1 cellular context compared by ENCODE assay signal in the genomic region with DNA sequence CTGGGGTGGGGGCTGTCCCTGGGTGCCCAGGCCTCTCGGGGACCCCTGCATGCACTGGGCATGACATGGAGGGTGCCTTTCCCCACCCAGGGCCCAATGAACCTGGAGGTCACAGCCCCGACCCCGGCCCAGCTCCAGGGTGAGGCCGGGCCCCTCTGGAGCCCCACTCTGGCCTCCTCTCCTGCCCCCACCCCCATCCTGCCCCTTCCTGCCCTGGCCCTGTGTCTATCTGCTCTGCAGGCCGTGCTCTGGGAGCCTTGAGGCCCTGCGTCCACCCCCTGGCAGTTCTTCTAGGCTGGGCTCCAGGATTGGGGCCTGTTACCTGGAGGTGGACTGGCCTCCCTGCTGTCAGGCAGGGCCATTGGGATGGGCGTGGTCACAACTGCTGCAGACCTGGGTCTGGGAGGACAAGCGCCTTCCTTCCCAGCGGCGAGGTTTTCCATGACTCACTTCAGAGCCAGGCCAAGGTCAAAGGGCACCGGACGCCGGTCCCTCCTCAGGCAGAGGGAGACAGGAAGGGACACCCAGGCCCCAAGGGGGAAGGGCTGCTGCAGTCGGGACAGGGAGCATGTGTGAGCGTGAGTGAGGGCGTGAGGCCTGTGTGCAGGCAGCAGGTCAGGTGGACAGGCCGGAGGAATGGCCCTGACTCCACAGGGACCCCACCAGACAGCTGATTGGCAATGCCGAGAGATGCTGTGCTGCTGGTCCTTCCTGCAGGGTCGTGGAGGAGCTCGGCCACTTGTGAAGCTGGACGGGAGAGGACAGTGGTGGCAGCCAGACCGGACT.
TF ChIP-seq lines count a peak whose summit lies in the region.

No MANE protein-coding gene starts in this region.

TF ChIP-seq in GM23338, 12 proteins besides CTCF, POLR2A, EP300 and RAD21:
- TF ChIP-seq, protein P1, sequence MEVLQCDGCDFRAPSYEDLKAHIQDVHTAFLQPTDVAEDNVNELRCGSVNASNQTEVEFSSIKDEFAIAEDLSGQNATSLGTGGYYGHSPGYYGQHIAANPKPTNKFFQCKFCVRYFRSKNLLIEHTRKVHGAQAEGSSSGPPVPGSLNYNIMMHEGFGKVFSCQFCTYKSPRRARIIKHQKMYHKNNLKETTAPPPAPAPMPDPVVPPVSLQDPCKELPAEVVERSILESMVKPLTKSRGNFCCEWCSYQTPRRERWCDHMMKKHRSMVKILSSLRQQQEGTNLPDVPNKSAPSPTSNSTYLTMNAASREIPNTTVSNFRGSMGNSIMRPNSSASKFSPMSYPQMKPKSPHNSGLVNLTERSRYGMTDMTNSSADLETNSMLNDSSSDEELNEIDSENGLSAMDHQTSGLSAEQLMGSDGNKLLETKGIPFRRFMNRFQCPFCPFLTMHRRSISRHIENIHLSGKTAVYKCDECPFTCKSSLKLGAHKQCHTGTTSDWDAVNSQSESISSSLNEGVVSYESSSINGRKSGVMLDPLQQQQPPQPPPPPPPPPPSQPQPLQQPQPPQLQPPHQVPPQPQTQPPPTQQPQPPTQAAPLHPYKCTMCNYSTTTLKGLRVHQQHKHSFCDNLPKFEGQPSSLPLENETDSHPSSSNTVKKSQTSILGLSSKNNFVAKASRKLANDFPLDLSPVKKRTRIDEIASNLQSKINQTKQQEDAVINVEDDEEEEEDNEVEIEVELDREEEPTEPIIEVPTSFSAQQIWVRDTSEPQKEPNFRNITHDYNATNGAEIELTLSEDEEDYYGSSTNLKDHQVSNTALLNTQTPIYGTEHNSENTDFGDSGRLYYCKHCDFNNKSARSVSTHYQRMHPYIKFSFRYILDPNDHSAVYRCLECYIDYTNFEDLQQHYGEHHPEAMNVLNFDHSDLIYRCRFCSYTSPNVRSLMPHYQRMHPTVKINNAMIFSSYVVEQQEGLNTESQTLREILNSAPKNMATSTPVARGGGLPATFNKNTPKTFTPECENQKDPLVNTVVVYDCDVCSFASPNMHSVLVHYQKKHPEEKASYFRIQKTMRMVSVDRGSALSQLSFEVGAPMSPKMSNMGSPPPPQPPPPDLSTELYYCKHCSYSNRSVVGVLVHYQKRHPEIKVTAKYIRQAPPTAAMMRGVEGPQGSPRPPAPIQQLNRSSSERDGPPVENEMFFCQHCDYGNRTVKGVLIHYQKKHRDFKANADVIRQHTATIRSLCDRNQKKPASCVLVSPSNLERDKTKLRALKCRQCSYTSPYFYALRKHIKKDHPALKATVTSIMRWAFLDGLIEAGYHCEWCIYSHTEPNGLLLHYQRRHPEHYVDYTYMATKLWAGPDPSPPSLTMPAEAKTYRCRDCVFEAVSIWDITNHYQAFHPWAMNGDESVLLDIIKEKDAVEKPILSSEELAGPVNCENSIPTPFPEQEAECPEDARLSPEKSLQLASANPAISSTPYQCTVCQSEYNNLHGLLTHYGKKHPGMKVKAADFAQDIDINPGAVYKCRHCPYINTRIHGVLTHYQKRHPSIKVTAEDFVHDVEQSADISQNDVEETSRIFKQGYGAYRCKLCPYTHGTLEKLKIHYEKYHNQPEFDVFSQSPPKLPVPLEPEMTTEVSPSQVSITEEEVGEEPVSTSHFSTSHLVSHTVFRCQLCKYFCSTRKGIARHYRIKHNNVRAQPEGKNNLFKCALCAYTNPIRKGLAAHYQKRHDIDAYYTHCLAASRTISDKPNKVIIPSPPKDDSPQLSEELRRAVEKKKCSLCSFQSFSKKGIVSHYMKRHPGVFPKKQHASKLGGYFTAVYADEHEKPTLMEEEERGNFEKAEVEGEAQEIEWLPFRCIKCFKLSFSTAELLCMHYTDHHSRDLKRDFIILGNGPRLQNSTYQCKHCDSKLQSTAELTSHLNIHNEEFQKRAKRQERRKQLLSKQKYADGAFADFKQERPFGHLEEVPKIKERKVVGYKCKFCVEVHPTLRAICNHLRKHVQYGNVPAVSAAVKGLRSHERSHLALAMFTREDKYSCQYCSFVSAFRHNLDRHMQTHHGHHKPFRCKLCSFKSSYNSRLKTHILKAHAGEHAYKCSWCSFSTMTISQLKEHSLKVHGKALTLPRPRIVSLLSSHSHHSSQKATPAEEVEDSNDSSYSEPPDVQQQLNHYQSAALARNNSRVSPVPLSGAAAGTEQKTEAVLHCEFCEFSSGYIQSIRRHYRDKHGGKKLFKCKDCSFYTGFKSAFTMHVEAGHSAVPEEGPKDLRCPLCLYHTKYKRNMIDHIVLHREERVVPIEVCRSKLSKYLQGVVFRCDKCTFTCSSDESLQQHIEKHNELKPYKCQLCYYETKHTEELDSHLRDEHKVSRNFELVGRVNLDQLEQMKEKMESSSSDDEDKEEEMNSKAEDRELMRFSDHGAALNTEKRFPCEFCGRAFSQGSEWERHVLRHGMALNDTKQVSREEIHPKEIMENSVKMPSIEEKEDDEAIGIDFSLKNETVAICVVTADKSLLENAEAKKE (CRISPR knock-in tag; IDR thresholded peaks at IDR 0.05) = no peak
- TF ChIP-seq NANOG (IDR thresholded peaks at IDR 0.05; ENCODE audit: borderline replicate concordance) (no peak), EZH2 (IDR thresholded peaks at IDR 0.05; ENCODE audit: low read depth, unreplicated experiment) (no peak), POLR2AphosphoS5 (IDR thresholded peaks at IDR 0.05; ENCODE audit: low read depth) (no peak), JUNB (IDR thresholded peaks at IDR 0.05; ENCODE audit: unreplicated experiment) (no peak)
